ENCODE assay signal across 10 cellular contexts in genomic region chr2:183035298-183035953, GRCh38. TPM values are rescaled to one million over a fixed set of nuclear protein-coding genes. Genes with fewer than 3 reads are reported as not detected.
A peak's percentile ranks its signal among the peaks of the same experiment; 100 is the strongest.
DNase-seq lines count a peak whose midpoint lies in the region; ATAC-seq, FAIRE-seq and TF ChIP-seq lines count a peak whose summit lies in the region.
"Had no signal": no experiment of that assay in that cellular context is flagged by ENCODE, and none has a peak within 500 bp of the region (broad histone marks: within the 10 kb centered on the region; RNA-seq: fewer than 3 reads in every experiment).

No MANE protein-coding gene starts in this region.

- H3K4me1 ChIP-seq in HepG2 (ENCODE audit: insufficient read depth, low read length) (peaks cover 61% of the 10 kb centered on the region), right lobe of liver (peaks cover 0 to 41% (median 8%) of the 10 kb centered on the region in 4 donors), aorta (ENCODE audit: control insufficient read depth in 1 of 2, insufficient read depth in 2 of 2, low read length in 2 of 2) (peaks cover 0 to 2% of the 10 kb centered on the region in 2 donors)

- peak overlapping the region; percentile 88 for H3K4me2 ChIP-seq in HepG2 (ENCODE audit: low read depth, low read length)

- peaks cover 59% of the 10 kb centered on the region for H4K20me1 ChIP-seq in HepG2 (ENCODE audit: insufficient read depth, low read length)

- peaks cover 71% of the 10 kb centered on the region for H3K79me2 ChIP-seq in HepG2 (ENCODE audit: insufficient read depth, low read length)

- in situ Hi-C loops in HepG2 (cut with HindIII; ENCODE audit: extremely low pct_ligation_motif_present, low pct_unique_long_range_greater_than_20kb): no loop called here

- H3K36me3 Mint-ChIP-seq in brain: no peaks in the 10 kb centered on the region

- peak overlapping the region; percentile 79 to 99 (median 98); a peak in 5 of 6 replicates for H3K4me3 ChIP-seq in HepG2 (replicated peaks in 1 of 3; ENCODE audit: insufficient read depth in 1 of 3, low read depth in 2 of 3, low read length in 3 of 3)
- H3K4me3 ChIP-seq in right lobe of liver: no peak overlapping the region
- H3K4me3 ChIP-seq in aorta (ENCODE audit: low read length in 2 of 2): peak overlapping the region; percentile 30 to 40

- H3K27me3 ChIP-seq in HepG2 (ENCODE audit: control insufficient read depth in 1 of 2, insufficient read depth in 2 of 2, low read length in 2 of 2) (peaks cover 0 to 10% of the 10 kb centered on the region in 2 experiments; a peak in 3 of 5 replicates), right lobe of liver (no peaks in the 10 kb centered on the region), aorta (ENCODE audit: control insufficient read depth in 1 of 2, insufficient read depth in 2 of 2, low read length in 1 of 2) (no peaks in the 10 kb centered on the region)

- DNase-seq in HepG2 (ENCODE audit: low spot score): no peak
- no peak for DNase-seq in right lobe of liver
- no peak for DNase-seq in aorta
- DNase-seq in NCI-H2227 treated with DMSO at 0.1 percent for 48 hours (lab: John Stamatoyannopoulos, UW): no peak
- no peak for DNase-seq in activated effector memory CD4-positive, alpha-beta T cell treated with Interleukin-2 at 50 U/mL for 16 hours
- DNase-seq in UCSD-AML1 (lab: John Stamatoyannopoulos, UW; ENCODE audit: unreplicated experiment): no peak
- DNase-seq: amygdala; stimulated activated CD4-positive, alpha-beta T cell treated with anti-CD3 and anti-CD28 coated beads, Interleukin-1b, Interleukin-23, amount 100 ng/mL, for 48 hours had no signal

- H3K4me3 Mint-ChIP-seq in brain: peak overlapping the region; percentile 84 to 94 (median 91)

- no peaks in the 10 kb centered on the region for H3K9me3 ChIP-seq in HepG2 (ENCODE audit: low read length)
- H3K9me3 ChIP-seq in right lobe of liver: no peaks in the 10 kb centered on the region
- no peaks in the 10 kb centered on the region for H3K9me3 ChIP-seq in aorta (ENCODE audit: control insufficient read depth, low read length)

- intact Hi-C loops in HepG2 (cut with micrococcal nuclease; ENCODE audit: unreplicated experiment): no loop called here
- intact Hi-C loops in right lobe of liver (cut with DNase I): no loop called here
- intact Hi-C loops in aorta (cut with DNase I): no loop called here

- H3K36me3 ChIP-seq in HepG2 (replicated peaks in 1 of 2; ENCODE audit: control insufficient read depth in 1 of 2, insufficient read depth in 2 of 2, low read length in 2 of 2): no peaks in the 10 kb centered on the region
- no peaks in the 10 kb centered on the region for H3K36me3 ChIP-seq in right lobe of liver
- no peaks in the 10 kb centered on the region for H3K36me3 ChIP-seq in aorta (ENCODE audit: control insufficient read depth in 1 of 2, insufficient read depth in 2 of 2, low read length in 1 of 2)

- H3K27ac ChIP-seq in HepG2 (ENCODE audit: extremely low read length, insufficient read depth, low read length) (no peak overlapping the region), right lobe of liver (peak overlapping the region in 1 of 3 donors; percentile 25), aorta (ENCODE audit: low read depth in 1 of 2, low read length in 2 of 2) (no peak overlapping the region)

- peaks cover 74% of the 10 kb centered on the region for H3K4me1 Mint-ChIP-seq in brain

- TF ChIP-seq RAD21 in HepG2 (CRISPR knock-in tag; IDR thresholded peaks at IDR 0.05): no peak

- H3K27ac Mint-ChIP-seq in brain: peak overlapping the region; percentile 61 to 97 (median 94)

- ATAC-seq in HepG2 (no peak), right lobe of liver (no peak), aorta (ENCODE audit: low FRiP score) (no peak)

- FAIRE-seq in HepG2 (lab: Jason Lieb, UNC) (no peak), islet of Langerhans (lab: Jason Lieb, UNC) (peak; percentile 72)

- no peak for TF ChIP-seq POLR2A in HepG2 (IDR thresholded peaks at IDR 0.05; ENCODE audit: insufficient read depth in 1 of 2, low read depth in 2 of 2, low read length in 2 of 2)
- no peak for TF ChIP-seq POLR2A in right lobe of liver (IDR thresholded peaks at IDR 0.05)

- CTCF ChIA-PET in HepG2 (lab: Yijun Ruan, JAX; ENCODE audit: low intra/inter-chr PET ratio, low total read pairs): no interaction called here

- POLR2A ChIA-PET in HepG2 (lab: Yijun Ruan, JAX): no interaction called here

- H2AFZ ChIP-seq in HepG2 (ENCODE audit: low read length): no peak overlapping the region

- BruUV-seq in HepG2 (replicated peaks; lab: Mats Ljungman, UMichigan): no TSS peak

- H3K9me3 Mint-ChIP-seq in brain: no peaks in the 10 kb centered on the region

- 59% methylated on average over 2 of the region's 2 CpGs for WGBS in HepG2 (ENCODE audit: low lambda C conversion rate)
- 43% methylated on average over 2 of the region's 2 CpGs for WGBS in right lobe of liver (ENCODE audit: insufficient coverage, low coverage, low lambda C conversion rate, missing lambda C conversion rate)
- 40 to 44% methylated on average over 2 of the region's 2 CpGs for WGBS in aorta, 2 donors

- peaks cover 16% of the 10 kb centered on the region for H3K27me3 Mint-ChIP-seq in brain

- peak overlapping the region; percentile 92 for H3K9ac ChIP-seq in HepG2 (ENCODE audit: insufficient read depth, low read depth, low read length)

- no peak for TF ChIP-seq EP300 in HepG2 (IDR thresholded peaks at IDR 0.05; ENCODE audit: low read depth in 2 of 2, low read length in 2 of 2)
- no peak for TF ChIP-seq EP300 in HepG2 (CRISPR knock-in tag; IDR thresholded peaks at IDR 0.05; ENCODE audit: borderline replicate concordance)

- TF ChIP-seq CTCF in HepG2 (CRISPR knock-in tag; IDR thresholded peaks at IDR 0.05) (no peak), right lobe of liver (IDR thresholded peaks at IDR 0.05) (no peak), brain (conservative IDR thresholded peaks at IDR 0.05) (no peak)

RNA-seq across cellular contexts. Expression of gene NCKAP1, which starts 2.8 kb away (rescaled TPM):
- 96.3 and 160 TPM in 2 replicates for total RNA-seq in HepG2 (2016; rRNA removed; fragmentation: Illumina TruSeq; extraction: Trizol)
- total RNA-seq in HepG2 (2016; cell fraction: cytosol; rRNA removed; fragmentation: Illumina TruSeq; extraction: Trizol; ENCODE audit: low read depth): 20.2 and 23.9 TPM in 2 replicates
- 89.4 and 158 TPM in 2 replicates for total RNA-seq in HepG2 (2016; cell fraction: insoluble cytoplasmic fraction; rRNA removed; fragmentation: Illumina TruSeq; extraction: Trizol)
- 91.7 and 92.2 TPM in 2 replicates for total RNA-seq in HepG2 (2016; cell fraction: membrane; rRNA removed; fragmentation: Illumina TruSeq; extraction: Trizol)
- 100 and 105 TPM in 2 replicates for total RNA-seq in HepG2 (2016; cell fraction: nucleus; rRNA removed; fragmentation: Illumina TruSeq; extraction: Trizol)
- 59.0 and 72.1 TPM in 2 replicates for polyA plus RNA-seq in HepG2 (2011; rRNA removed)
- 49.9 and 69.1 TPM in 2 replicates for polyA plus RNA-seq in HepG2 (2011; cell fraction: cytosol; rRNA removed)
- 30.3 and 33.5 TPM in 2 replicates for polyA plus RNA-seq in HepG2 (2011; cell fraction: nucleus; rRNA removed)
- 70.3 and 73.4 TPM in 2 replicates for polyA plus RNA-seq in HepG2 (2012)
- polyA plus RNA-seq in HepG2 (2016; cell fraction: cytosol; fragmentation: Illumina TruSeq; extraction: Trizol; ENCODE audit: low read depth): 8.8 and 9.0 TPM in 2 replicates
- polyA plus RNA-seq in HepG2 (2016; cell fraction: insoluble cytoplasmic fraction; fragmentation: Illumina TruSeq; extraction: Trizol; ENCODE audit: low read depth): 118 and 121 TPM in 2 replicates
- polyA plus RNA-seq in HepG2 (2016; cell fraction: membrane; fragmentation: Illumina TruSeq; extraction: Trizol; ENCODE audit: low read depth): 34.3 and 37.5 TPM in 2 replicates
- polyA plus RNA-seq in HepG2 (2016; cell fraction: nucleus; fragmentation: Illumina TruSeq; extraction: Trizol; ENCODE audit: insufficient read depth, low read depth): 82.2 and 99.4 TPM in 2 replicates
- 34.6 and 53.5 TPM in 2 replicates for polyA minus RNA-seq in HepG2 (2011; rRNA and poly(A)+ RNA removed; ENCODE audit: low replicate concordance)
- polyA minus RNA-seq in HepG2 (2011; cell fraction: cytosol; rRNA and poly(A)+ RNA removed): 60.0 and 71.9 TPM in 2 replicates
- 145 and 163 TPM in 2 replicates for polyA minus RNA-seq in HepG2 (2011; cell fraction: nucleus; rRNA and poly(A)+ RNA removed)
- 10 to 100 TPM; 31.9 to 50.3 (median 43.3) TPM for total RNA-seq in right lobe of liver
- polyA plus RNA-seq in brain (ENCODE audit: insufficient read depth, low read depth, low replicate concordance): 40.4 TPM
- total RNA-seq in aorta: 100 to 1,000 TPM; 192 to 207 TPM
- polyA plus RNA-seq in aorta: 10 to 100 TPM; 73.0 to 75.8 TPM

RNA-seq across cellular contexts. Expression of gene DUSP19, which starts 43.1 kb away (rescaled TPM):
- total RNA-seq in HepG2 (2016; rRNA removed; fragmentation: Illumina TruSeq; extraction: Trizol) (1.9 and 3.9 TPM in 2 replicates), right lobe of liver (1 to 10 TPM in 3 of 6 experiments, under 1 TPM in 3; 0.37 to 1.5 (median 0.78) TPM), aorta (1 to 10 TPM; 7.1 to 8.1 TPM)
- 0.61 and 0.71 TPM in 2 replicates for total RNA-seq in HepG2 (2016; cell fraction: cytosol; rRNA removed; fragmentation: Illumina TruSeq; extraction: Trizol; ENCODE audit: low read depth)
- total RNA-seq in HepG2 (2016; cell fraction: insoluble cytoplasmic fraction; rRNA removed; fragmentation: Illumina TruSeq; extraction: Trizol): 2.0 and 4.5 TPM in 2 replicates
- total RNA-seq in HepG2 (2016; cell fraction: membrane; rRNA removed; fragmentation: Illumina TruSeq; extraction: Trizol): 0.90 and 1.3 TPM in 2 replicates
- total RNA-seq in HepG2 (2016; cell fraction: nucleus; rRNA removed; fragmentation: Illumina TruSeq; extraction: Trizol): 1.5 and 2.4 TPM in 2 replicates
- polyA plus RNA-seq in HepG2 (2011; rRNA removed) (0.97 and 1.3 TPM in 2 replicates), brain (ENCODE audit: insufficient read depth, low read depth, low replicate concordance) (0.95 TPM), aorta (1 to 10 TPM; 3.4 to 3.5 TPM)
- 0.52 and 1.1 TPM in 2 replicates for polyA plus RNA-seq in HepG2 (2011; cell fraction: cytosol; rRNA removed)
- polyA plus RNA-seq in HepG2 (2011; cell fraction: nucleus; rRNA removed): 0.24 and 0.38 TPM in 2 replicates
- 0.33 and 1.0 TPM in 2 replicates for polyA plus RNA-seq in HepG2 (2012)
- polyA plus RNA-seq in HepG2 (2016; cell fraction: cytosol; fragmentation: Illumina TruSeq; extraction: Trizol; ENCODE audit: low read depth): 0.24 and 0.43 TPM in 2 replicates
- 1.8 and 2.0 TPM in 2 replicates for polyA plus RNA-seq in HepG2 (2016; cell fraction: insoluble cytoplasmic fraction; fragmentation: Illumina TruSeq; extraction: Trizol; ENCODE audit: low read depth)
- polyA plus RNA-seq in HepG2 (2016; cell fraction: membrane; fragmentation: Illumina TruSeq; extraction: Trizol; ENCODE audit: low read depth): 0.37 and 0.39 TPM in 2 replicates
- 1.00 and 1.4 TPM in 2 replicates for polyA plus RNA-seq in HepG2 (2016; cell fraction: nucleus; fragmentation: Illumina TruSeq; extraction: Trizol; ENCODE audit: insufficient read depth, low read depth)
- polyA minus RNA-seq in HepG2 (2011; rRNA and poly(A)+ RNA removed; ENCODE audit: low replicate concordance): 1.9 and 2.5 TPM in 2 replicates
- polyA minus RNA-seq in HepG2 (2011; cell fraction: cytosol; rRNA and poly(A)+ RNA removed): 0.97 and 1.4 TPM in 2 replicates
- polyA minus RNA-seq in HepG2 (2011; cell fraction: nucleus; rRNA and poly(A)+ RNA removed): 0.87 and 1.7 TPM in 2 replicates

Comparison
In these comparisons a context has a peak if more than half of its experiments do, and no peak if none do; other contexts are left out.
1. H3K4me3 ChIP-seq: peak in HepG2 (3 of 3) and aorta (2 of 2); none in right lobe of liver (0 of 3).